8 cellular contexts compared by ENCODE assay signal in the genomic region with DNA sequence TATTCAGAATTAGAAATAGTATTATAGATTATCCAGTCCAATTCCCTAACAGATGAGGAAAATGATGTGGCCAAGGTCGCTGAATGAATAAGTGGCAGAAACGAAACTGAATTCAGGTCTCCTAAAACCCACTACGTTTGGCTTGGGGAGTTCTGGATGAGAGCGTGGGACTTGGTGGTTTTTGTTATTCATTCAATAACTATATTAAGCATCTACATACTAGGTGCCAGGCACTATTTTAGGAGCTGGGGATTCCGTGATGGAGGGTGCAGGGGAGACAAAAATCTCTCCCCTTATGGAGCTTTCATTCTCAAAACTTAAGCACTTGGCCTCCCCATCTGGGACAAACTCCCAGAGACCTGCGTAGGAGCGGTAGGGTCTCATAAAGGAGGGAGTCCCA. TPM values are rescaled to one million over a fixed set of nuclear protein-coding genes. Genes with fewer than 3 reads are reported as not detected.
DNase-seq lines count a peak whose midpoint lies in the region; ATAC-seq and TF ChIP-seq lines count a peak whose summit lies in the region.

No MANE protein-coding gene starts in this region.

- no peak overlapping the region for H3K27ac ChIP-seq in OCI-LY7 (ENCODE audit: low read depth, low read length, poor library complexity, severe bottlenecking)
- H3K27ac ChIP-seq in esophagus (ENCODE audit: low read depth in 2 of 2, low read length in 1 of 2), result no peak overlapping the region
- no peak overlapping the region for H3K27ac ChIP-seq in psoas muscle

- H3K9me3 ChIP-seq in OCI-LY7 (ENCODE audit: low read length) (no peaks in the 10 kb centered on the region), esophagus (ENCODE audit: control insufficient read depth in 2 of 2, insufficient read depth in 1 of 2, low read depth in 1 of 2, low read length in 1 of 2) (no peaks in the 10 kb centered on the region), psoas muscle (no peaks in the 10 kb centered on the region)

- H3K9me2 ChIP-seq in OCI-LY7 (ENCODE audit: insufficient read depth, low read length), result no peaks in the 10 kb centered on the region

- H3K4me3 ChIP-seq in GM12864 (ENCODE audit: low read depth, low read length) (peak overlapping the region; percentile 69), OCI-LY7 (ENCODE audit: low read depth, low read length, poor library complexity, severe bottlenecking) (peak overlapping the region; percentile 78), esophagus (ENCODE audit: low read depth in 1 of 2, low read length in 2 of 2) (peak overlapping the region; percentile 57 to 59), psoas muscle (peak overlapping the region; percentile 74)

- H3K27me3 ChIP-seq in esophagus (ENCODE audit: control insufficient read depth in 1 of 2, insufficient read depth in 2 of 2, low read length in 2 of 2) (no peaks in the 10 kb centered on the region), psoas muscle (ENCODE audit: insufficient read depth in 3 of 3, low read length in 2 of 3) (peaks cover 3 to 57% (median 13%) of the 10 kb centered on the region in 3 donors)

- H3K4me2 ChIP-seq in OCI-LY7 (ENCODE audit: low read length), result peak overlapping the region; percentile 68

- intact Hi-C loops in OCI-LY7 (cut with micrococcal nuclease; ENCODE audit: unreplicated experiment), result loop anchor here (5.0 kb wide), 1 partner anchor 435 kb away; no protein-coding TSS in a partner anchor
- intact Hi-C loops in psoas muscle (cut with DNase I), result loop anchor here (10.0 kb wide), 1 partner anchor 442 kb away; no protein-coding TSS in a partner anchor

- WGBS in esophagus, 2 donors, result 10 to 11% methylated on average over 7 of the region's 7 CpGs
- WGBS in psoas muscle, 3 donors, result 5 to 9% (median 8%) methylated on average over 7 of the region's 7 CpGs

- H2AFZ ChIP-seq in OCI-LY7 (ENCODE audit: low read length), result peak overlapping the region; percentile 98

- no peak for ATAC-seq in psoas muscle
- no peak for ATAC-seq in HG02798 (IDR thresholded peaks at IDR 0.05; ENCODE audit: poor library complexity, unreplicated experiment)

- BruUV-seq in OCI-LY7 (replicated peaks; lab: Mats Ljungman, UMichigan), result no TSS peak

- H3K4me1 ChIP-seq in OCI-LY7 (ENCODE audit: insufficient read depth, low read length, poor library complexity, severe bottlenecking), result peaks cover 8% of the 10 kb centered on the region
- H3K4me1 ChIP-seq in esophagus (ENCODE audit: control insufficient read depth in 2 of 2, insufficient read depth in 2 of 2, low read length in 1 of 2), result peaks cover 2 to 10% of the 10 kb centered on the region in 2 donors
- peaks cover 21% of the 10 kb centered on the region for H3K4me1 ChIP-seq in psoas muscle

- H3K36me3 ChIP-seq in OCI-LY7 (ENCODE audit: insufficient read depth, low read length) (no peaks in the 10 kb centered on the region), esophagus (ENCODE audit: control insufficient read depth in 2 of 2, insufficient read depth in 2 of 2, low read length in 1 of 2) (no peaks in the 10 kb centered on the region), psoas muscle (ENCODE audit: insufficient read depth in 1 of 2, low read depth in 1 of 2) (no peaks in the 10 kb centered on the region)

- H3K79me2 ChIP-seq in OCI-LY7 (ENCODE audit: insufficient read depth, low read depth, low read length), result no peaks in the 10 kb centered on the region

- POLR2A ChIA-PET in OCI-LY7 (lab: Charles Lee), result interaction anchor here (0.5 to 1.6 kb wide), 5 partner anchors 12 to 435 kb away, joined by 3 to 12 read pairs (median 3); no protein-coding TSS in a partner anchor

- TF ChIP-seq CTCF in GM12864 (IDR thresholded peaks at IDR 0.05; ENCODE audit: low read depth, low read length, missing control alignments) (no peak), OCI-LY7 (conservative IDR thresholded peaks at IDR 0.05; ENCODE audit: low read length) (no peak), psoas muscle (IDR thresholded peaks at IDR 0.05) (no peak)

- CTCF ChIA-PET in OCI-LY7 (lab: Charles Lee; ENCODE audit: unreplicated experiment), result interaction anchor here (0.6 to 1.1 kb wide), 6 partner anchors 9 to 987 kb away, joined by 3 to 4 read pairs (median 3); no protein-coding TSS in a partner anchor

- DNase-seq in GM12864 (ENCODE audit: low read depth) (no peak), OCI-LY7 (ENCODE audit: low spot score) (no peak), psoas muscle (no peak), RPMI8226 (no peak), DMS 273 (lab: John Stamatoyannopoulos, UW; ENCODE audit: unreplicated experiment) (no peak), NCI-H226 (no peak)

- no peaks in the 10 kb centered on the region for H4K20me1 ChIP-seq in OCI-LY7 (ENCODE audit: insufficient read depth, low read length)

RNA-seq across cellular contexts. Expression of a gene that starts 0.8 kb away (rescaled TPM):
- not detected in 2 replicates for total RNA-seq in OCI-LY7 (2014; rRNA removed; shearing (Covaris generic))
- total RNA-seq in OCI-LY7 (2022) (not detected in 2 replicates), psoas muscle (under 1 TPM; 0.47 to 0.84 (median 0.63) TPM)
- polyA plus RNA-seq in esophagus (under 1 TPM; 0.28 to 0.80 TPM), psoas muscle (under 1 TPM; 0.16 to 0.49 (median 0.45) TPM)

RNA-seq across cellular contexts. Expression of a gene that starts 20.4 kb away (rescaled TPM):
- total RNA-seq in OCI-LY7 (2014; rRNA removed; shearing (Covaris generic)), result not detected in 2 replicates
- total RNA-seq in OCI-LY7 (2022) (not detected in 2 replicates), psoas muscle (not detected)
- polyA plus RNA-seq in esophagus (not detected), psoas muscle (under 1 TPM in 1 of 3 donors, not detected in 2; 0.01 TPM)

RNA-seq across cellular contexts. Expression of a gene that starts 25.3 kb away (rescaled TPM):
- total RNA-seq in OCI-LY7 (2014; rRNA removed; shearing (Covaris generic)), result 19.9 and 26.6 TPM in 2 replicates
- total RNA-seq in OCI-LY7 (2022), result 39.3 and 41.5 TPM in 2 replicates
- 10 to 100 TPM in 1 of 2 donors, 1 to 10 TPM in 1; 9.9 to 16.4 TPM for polyA plus RNA-seq in esophagus
- total RNA-seq in psoas muscle, result 100 to 1,000 TPM; 158 to 477 (median 228) TPM
- polyA plus RNA-seq in psoas muscle, result 100 to 1,000 TPM in 2 of 3 donors, 10 to 100 TPM in 1; 49.3 to 206 (median 155) TPM
